In genomic region chr11:107928767-107929507, GRCh38 we compare ENCODE assay signal across 8 cellular contexts. TPM values are rescaled to one million over a fixed set of nuclear protein-coding genes. Genes with fewer than 3 reads are reported as not detected.
DNase-seq lines count a peak whose midpoint lies in the region; ATAC-seq and TF ChIP-seq lines count a peak whose summit lies in the region.

No MANE protein-coding gene starts in this region.

- DNase-seq in AG10803 (ENCODE audit: low read depth) (no peak), mesendoderm (peak; percentile 66), type B pancreatic cell (ENCODE audit: extremely low spot score, unreplicated experiment) (no peak), T1000 (lab: John Stamatoyannopoulos, UW) (no peak)

- H3K56ac ChIP-seq in mesendoderm (ENCODE audit: low read length), result peak overlapping the region; percentile 88

- H3K36me3 Mint-ChIP-seq in type B pancreatic cell, result no peaks in the 10 kb centered on the region

- peaks cover 7% of the 10 kb centered on the region for H4K20me1 ChIP-seq in OCI-LY3 (ENCODE audit: insufficient read depth, low read length)

- H3K4me2 ChIP-seq in OCI-LY3 (ENCODE audit: low read length) (peak overlapping the region; percentile 88), mesendoderm (ENCODE audit: low read length) (peak overlapping the region; percentile 83)

- H3K4me3 ChIP-seq in AG10803 (ENCODE audit: low read length) (peak overlapping the region; percentile 40), OCI-LY3 (ENCODE audit: low read length) (peak overlapping the region; percentile 98), mesendoderm (ENCODE audit: low read length) (peak overlapping the region; percentile 88)

- peak overlapping the region; percentile 63 for H3K27ac ChIP-seq in OCI-LY3 (ENCODE audit: low read length)
- peak overlapping the region; percentile 54 for H3K27ac ChIP-seq in cingulate gyrus (ENCODE audit: low read depth, low read length)
- no peak overlapping the region for H3K27ac ChIP-seq in mesendoderm (ENCODE audit: low read depth, low read length)

- H2BK120ac ChIP-seq in mesendoderm (ENCODE audit: low read depth, low read length), result no peak overlapping the region

- peak overlapping the region; percentile 62 for H3K18ac ChIP-seq in mesendoderm (ENCODE audit: low read length)

- H3K4me1 ChIP-seq in OCI-LY3 (ENCODE audit: low read length) (peaks cover 17% of the 10 kb centered on the region), mesendoderm (ENCODE audit: control insufficient read depth, low read depth, low read length) (no peaks in the 10 kb centered on the region)

- peak overlapping the region; percentile 96 for H3K9ac ChIP-seq in OCI-LY3 (ENCODE audit: low read length)
- peak overlapping the region; percentile 86 for H3K9ac ChIP-seq in mesendoderm (ENCODE audit: low read length)

- H3K79me1 ChIP-seq in mesendoderm (ENCODE audit: low read length), result peaks cover 5% of the 10 kb centered on the region

- H3K4me3 Mint-ChIP-seq in type B pancreatic cell, result peak overlapping the region; percentile 94

- no peaks in the 10 kb centered on the region for H3K9me3 Mint-ChIP-seq in type B pancreatic cell

- peaks cover 24% of the 10 kb centered on the region for H3K79me2 ChIP-seq in OCI-LY3 (ENCODE audit: low read length)
- peaks cover 5% of the 10 kb centered on the region for H3K79me2 ChIP-seq in mesendoderm (ENCODE audit: control insufficient read depth, insufficient read depth, low read length)

- no peak overlapping the region for H3K4ac ChIP-seq in mesendoderm (ENCODE audit: low read depth, low read length)

- H3K23ac ChIP-seq in mesendoderm (ENCODE audit: low read length), result peak overlapping the region; percentile 48

- no peak overlapping the region for H2BK5ac ChIP-seq in mesendoderm (ENCODE audit: low read length)

- ATAC-seq in GM18861 (IDR thresholded peaks at IDR 0.05; ENCODE audit: unreplicated experiment), result peak; percentile 23
- ATAC-seq in HG03159 (IDR thresholded peaks at IDR 0.05; ENCODE audit: unreplicated experiment), result peak; percentile 1

- no peak overlapping the region for H4K5ac ChIP-seq in mesendoderm (ENCODE audit: low read length)

- no peaks in the 10 kb centered on the region for H3K27me3 ChIP-seq in OCI-LY3 (ENCODE audit: low read depth, low read length)
- H3K27me3 ChIP-seq in mesendoderm (ENCODE audit: insufficient read depth, low read length, poor library complexity), result no peaks in the 10 kb centered on the region

- H2BK15ac ChIP-seq in mesendoderm (replicated peaks; ENCODE audit: low read depth), result no peak overlapping the region

- H3K27me3 Mint-ChIP-seq in type B pancreatic cell, result peaks cover 17% of the 10 kb centered on the region

- no peak for TF ChIP-seq CTCF in AG10803 (conservative IDR thresholded peaks at IDR 0.05; ENCODE audit: low read length)
- no peak for TF ChIP-seq CTCF in OCI-LY3 (IDR thresholded peaks at IDR 0.05; ENCODE audit: low read depth, low read length)
- TF ChIP-seq CTCF in type B pancreatic cell (conservative IDR thresholded peaks at IDR 0.05), result no peak

- H4K8ac ChIP-seq in mesendoderm (ENCODE audit: low read depth, low read length), result no peak overlapping the region

- H3K9me3 ChIP-seq in OCI-LY3 (ENCODE audit: insufficient read depth, low read length), result no peaks in the 10 kb centered on the region

- WGBS in mesendoderm (ENCODE audit: extremely low coverage, insufficient coverage, low lambda C conversion rate), result no CpG with 5 or more reads among the region's 41 CpGs

- peak overlapping the region; percentile 72 for H3K27ac Mint-ChIP-seq in type B pancreatic cell

- peaks cover 13% of the 10 kb centered on the region for H3K4me1 Mint-ChIP-seq in type B pancreatic cell (ENCODE audit: unreplicated experiment)

- H2AK5ac ChIP-seq in mesendoderm (ENCODE audit: low read length), result no peak overlapping the region

- H2AFZ ChIP-seq in OCI-LY3 (ENCODE audit: low read depth, low read length), result peak overlapping the region; percentile 65; the same call in 1 of the 2 replicates

- H3K36me3 ChIP-seq in OCI-LY3 (replicated peaks; ENCODE audit: low read depth, low read length) (no peaks in the 10 kb centered on the region), mesendoderm (ENCODE audit: control insufficient read depth, insufficient read depth, low read length) (no peaks in the 10 kb centered on the region)

RNA-seq across cellular contexts. Expression of gene RAB39A, which starts 0.7 kb away (rescaled TPM):
- polyA plus RNA-seq in mesendoderm (2013, experiment 1 of 2), result 4.9 TPM
- 4.8 TPM for polyA plus RNA-seq in mesendoderm (2013, experiment 2 of 2)
- 2.7 and 3.4 TPM in 2 replicates for total RNA-seq in type B pancreatic cell (ENCODE audit: low replicate concordance)

Comparison
In these comparisons a context has a peak if more than half of its experiments do, and no peak if none do; other contexts are left out.
1. H3K4me3 ChIP-seq: peak in every context shown above with its lines; median percentile 98 in OCI-LY3; 88 in mesendoderm; 40 in AG10803.